23 cellular contexts compared by ENCODE assay signal in the genomic region with DNA sequence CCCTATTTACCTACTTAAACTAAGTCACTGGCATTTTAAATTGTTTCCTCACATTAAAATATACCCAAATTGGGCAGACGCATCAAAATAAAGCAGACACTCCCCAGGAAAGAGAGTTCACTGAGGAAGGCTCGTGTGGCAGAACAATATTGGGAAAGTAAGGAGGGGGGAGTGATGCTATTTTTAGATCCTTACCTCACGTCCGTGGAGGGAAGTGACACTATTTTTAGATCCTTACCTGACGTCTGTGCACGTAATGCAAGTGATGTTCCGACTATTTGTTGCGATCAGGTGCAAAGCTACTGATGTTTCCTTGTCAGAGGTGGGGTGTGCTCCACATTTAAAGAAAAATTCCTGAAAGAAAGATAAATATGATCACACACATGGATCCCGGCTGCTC.
DNase-seq lines count a peak whose midpoint lies in the region; ATAC-seq and TF ChIP-seq lines count a peak whose summit lies in the region.
"Had no signal": no experiment of that assay in that cellular context is flagged by ENCODE, and none has a peak within 500 bp of the region (broad histone marks: within the 10 kb centered on the region; RNA-seq: fewer than 3 reads in every experiment).

No MANE protein-coding gene starts in this region.

- H3K23ac ChIP-seq in mesenchymal stem cell (ENCODE audit: low read length in 2 of 2), result no peak overlapping the region

- H3K4me3 Mint-ChIP-seq in activated CD4-positive, alpha-beta memory T cell treated with anti-CD3 and anti-CD28 coated beads, Interleukin-2, amount 10 ng/mL, durations not matched to agents 7 days and 5 days, result no peak overlapping the region
- no peak overlapping the region for H3K4me3 Mint-ChIP-seq in stimulated activated memory B cell treated with anti-CD40 and anti-IgM and Interleukin-4, amounts not matched to agents 10 μg/mL and 1 μg/mL and 100 μg/mL, for 72 hours
- H3K4me3 Mint-ChIP-seq: CD14-positive monocyte; CD4-positive, alpha-beta memory T cell; CD4-positive, CD25-positive, alpha-beta regulatory T cell; CD8-positive, alpha-beta memory T cell had no signal

- H4K8ac ChIP-seq in mesenchymal stem cell (ENCODE audit: low read length), result no peak overlapping the region

- peaks cover 2% of the 10 kb centered on the region for H3K9me3 Mint-ChIP-seq in activated CD4-positive, alpha-beta memory T cell treated with anti-CD3 and anti-CD28 coated beads, Interleukin-2, amount 10 ng/mL, durations not matched to agents 7 days and 5 days
- H3K9me3 Mint-ChIP-seq in stimulated activated memory B cell treated with anti-CD40 and anti-IgM and Interleukin-4, amounts not matched to agents 10 μg/mL and 1 μg/mL and 100 μg/mL, for 72 hours, result no peaks in the 10 kb centered on the region

- H3K14ac ChIP-seq in mesenchymal stem cell (ENCODE audit: low read length in 2 of 2), result no peak overlapping the region

- H3K4ac ChIP-seq in mesenchymal stem cell (ENCODE audit: low read depth in 1 of 2, low read length in 2 of 2), result no peak overlapping the region

- H3K4me3 ChIP-seq in left ventricle myocardium inferior, result no peak overlapping the region
- H3K4me3 ChIP-seq in mesenchymal stem cell (ENCODE audit: insufficient read depth in 1 of 2, low read depth in 1 of 2, low read length in 2 of 2), result no peak overlapping the region
- H3K4me3 ChIP-seq: BLaER1, GM12878 had no signal

- WGBS in mesenchymal stem cell, result 82% methylated on average over 9 of the region's 9 CpGs

- H3K27me3 Mint-ChIP-seq in activated CD4-positive, alpha-beta memory T cell treated with anti-CD3 and anti-CD28 coated beads, Interleukin-2, amount 10 ng/mL, durations not matched to agents 7 days and 5 days, result no peaks in the 10 kb centered on the region
- no peaks in the 10 kb centered on the region for H3K27me3 Mint-ChIP-seq in stimulated activated memory B cell treated with anti-CD40 and anti-IgM and Interleukin-4, amounts not matched to agents 10 μg/mL and 1 μg/mL and 100 μg/mL, for 72 hours
- H3K27me3 Mint-ChIP-seq: CD4-positive, alpha-beta memory T cell; CD8-positive, alpha-beta memory T cell had no signal

- H2BK15ac ChIP-seq in mesenchymal stem cell (ENCODE audit: low read depth, poor library complexity, severe bottlenecking), result no peak overlapping the region

- no peaks in the 10 kb centered on the region for H3K79me1 ChIP-seq in mesenchymal stem cell (replicated peaks; ENCODE audit: low read length, poor library complexity, severe bottlenecking)

- H3K18ac ChIP-seq in mesenchymal stem cell (ENCODE audit: low read depth in 1 of 2, low read length in 2 of 2), result no peak overlapping the region

- no peaks in the 10 kb centered on the region for H3K4me1 ChIP-seq in left ventricle myocardium inferior
- peaks cover 5% of the 10 kb centered on the region for H3K4me1 ChIP-seq in mesenchymal stem cell (ENCODE audit: control insufficient read depth, insufficient read depth, low read depth, low read length)
- H3K4me1 ChIP-seq: BE2C, BLaER1 had no signal

- H2BK12ac ChIP-seq in mesenchymal stem cell (ENCODE audit: low read length in 2 of 2), result no peak overlapping the region

- H3K9me3 ChIP-seq in left ventricle myocardium inferior (replicated peaks), result peaks cover 3% of the 10 kb centered on the region
- H3K9me3 ChIP-seq in mesenchymal stem cell (ENCODE audit: control insufficient read depth, low read length), result peaks cover 3% of the 10 kb centered on the region
- H3K9me3 ChIP-seq: BE2C had no signal

- H4K91ac ChIP-seq in mesenchymal stem cell (ENCODE audit: low read length), result no peak overlapping the region

- H3K27me3 ChIP-seq in left ventricle myocardium inferior (ENCODE audit: low read depth), result no peaks in the 10 kb centered on the region
- H3K27me3 ChIP-seq in mesenchymal stem cell (ENCODE audit: control insufficient read depth in 1 of 2, insufficient read depth in 1 of 2, low read length in 2 of 2), result no peaks in the 10 kb centered on the region
- H3K27me3 ChIP-seq: BE2C, BLaER1 had no signal

- H3K4me2 ChIP-seq in mesenchymal stem cell (ENCODE audit: low read length, poor library complexity, severe bottlenecking), result no peak overlapping the region
- H3K4me2 ChIP-seq: BLaER1 had no signal

- no peak for TF ChIP-seq CTCF in left ventricle myocardium inferior (IDR thresholded peaks at IDR 0.05; ENCODE audit: borderline replicate concordance)

- H3K27ac ChIP-seq in left ventricle myocardium inferior (replicated peaks), result no peak overlapping the region
- no peak overlapping the region for H3K27ac ChIP-seq in mesenchymal stem cell (ENCODE audit: low read length, poor library complexity, severe bottlenecking)
- H3K27ac ChIP-seq: BLaER1 had no signal

- DNase-seq in left ventricle myocardium superior (no peak), left ventricle myocardium inferior (no peak), mesenchymal stem cell (no peak)
- no peak for DNase-seq in activated CD4-positive, alpha-beta memory T cell treated with anti-CD3 and anti-CD28 coated beads, Interleukin-2, amount 10 ng/mL, durations not matched to agents 7 days and 5 days
- DNase-seq: 8988T; ACHN; BE2C; C1 segment of cervical spinal cord; CD4-positive, alpha-beta memory T cell; CD4-positive, CD25-positive, alpha-beta regulatory T cell; CD8-positive, alpha-beta memory T cell; COR-L47; DMS 273 treated with DMSO at 0.1 percent for 48 hours; DMS153; DMS53; DMS79; DND-41; EL; GDM1 had no signal

- CTCF ChIA-PET in activated CD4-positive, alpha-beta memory T cell treated with anti-CD3 and anti-CD28 coated beads, Interleukin-2, amount 10 ng/mL, durations not matched to agents 7 days and 5 days (lab: Charles Lee), result no interaction called here

- H3K36me3 ChIP-seq in left ventricle myocardium inferior (no peaks in the 10 kb centered on the region), mesenchymal stem cell (ENCODE audit: control insufficient read depth in 1 of 2, insufficient read depth in 2 of 2, low read depth in 1 of 2, low read length in 2 of 2) (no peaks in the 10 kb centered on the region)
- H3K36me3 ChIP-seq: BE2C, BLaER1 had no signal

- intact Hi-C loops in left ventricle myocardium superior (cut with micrococcal nuclease), result no loop called here
- intact Hi-C loops in left ventricle myocardium inferior (cut with micrococcal nuclease), result no loop called here

- peak overlapping the region; percentile 1 for H2AK5ac ChIP-seq in mesenchymal stem cell (ENCODE audit: low read length, severe bottlenecking)

- no peak overlapping the region for H3K9ac ChIP-seq in mesenchymal stem cell (ENCODE audit: low read length)
- H3K9ac ChIP-seq: BLaER1 had no signal

- no peaks in the 10 kb centered on the region for H3K36me3 Mint-ChIP-seq in activated CD4-positive, alpha-beta memory T cell treated with anti-CD3 and anti-CD28 coated beads, Interleukin-2, amount 10 ng/mL, durations not matched to agents 7 days and 5 days (ENCODE audit: low read depth)
- no peaks in the 10 kb centered on the region for H3K36me3 Mint-ChIP-seq in stimulated activated memory B cell treated with anti-CD40 and anti-IgM and Interleukin-4, amounts not matched to agents 10 μg/mL and 1 μg/mL and 100 μg/mL, for 72 hours
- H3K36me3 Mint-ChIP-seq: CD14-positive monocyte had no signal

- POLR2A ChIA-PET in activated CD4-positive, alpha-beta memory T cell treated with anti-CD3 and anti-CD28 coated beads, Interleukin-2, amount 10 ng/mL, durations not matched to agents 7 days and 5 days (lab: Charles Lee), result no interaction called here

- H2BK5ac ChIP-seq in mesenchymal stem cell (ENCODE audit: low read depth, low read length, poor library complexity, severe bottlenecking), result no peak overlapping the region

- no peak overlapping the region for H2AFZ ChIP-seq in mesenchymal stem cell (ENCODE audit: low read depth, low read length)

- H2BK120ac ChIP-seq in mesenchymal stem cell (ENCODE audit: low read depth, low read length), result no peak overlapping the region

- peak; percentile 25 for ATAC-seq in left ventricle myocardium superior
- no peak for ATAC-seq in stimulated activated memory B cell treated with anti-CD40 and anti-IgM and Interleukin-4, amounts not matched to agents 10 μg/mL and 1 μg/mL and 100 μg/mL, for 72 hours
- ATAC-seq: GM12878 had no signal

- no peaks in the 10 kb centered on the region for H3K4me1 Mint-ChIP-seq in activated CD4-positive, alpha-beta memory T cell treated with anti-CD3 and anti-CD28 coated beads, Interleukin-2, amount 10 ng/mL, durations not matched to agents 7 days and 5 days
- H3K4me1 Mint-ChIP-seq in stimulated activated memory B cell treated with anti-CD40 and anti-IgM and Interleukin-4, amounts not matched to agents 10 μg/mL and 1 μg/mL and 100 μg/mL, for 72 hours, result no peaks in the 10 kb centered on the region
- H3K4me1 Mint-ChIP-seq: CD14-positive monocyte; CD4-positive, alpha-beta memory T cell; CD4-positive, CD25-positive, alpha-beta regulatory T cell; CD8-positive, alpha-beta memory T cell had no signal

- H3K27ac Mint-ChIP-seq in activated CD4-positive, alpha-beta memory T cell treated with anti-CD3 and anti-CD28 coated beads, Interleukin-2, amount 10 ng/mL, durations not matched to agents 7 days and 5 days, result no peak overlapping the region
- H3K27ac Mint-ChIP-seq in stimulated activated memory B cell treated with anti-CD40 and anti-IgM and Interleukin-4, amounts not matched to agents 10 μg/mL and 1 μg/mL and 100 μg/mL, for 72 hours, result no peak overlapping the region
- H3K27ac Mint-ChIP-seq: CD14-positive monocyte; CD4-positive, alpha-beta memory T cell; CD4-positive, CD25-positive, alpha-beta regulatory T cell; CD8-positive, alpha-beta memory T cell had no signal
